ENCODE assay signal across 2 cellular contexts in genomic region chr1:10056599-10056987, GRCh38.
TF ChIP-seq lines count a peak whose summit lies in the region.

No MANE protein-coding gene starts in this region.

TF ChIP-seq in IMR-90, 13 proteins besides CTCF, POLR2A, EP300 and RAD21 (continued from another document):
- TF ChIP-seq, protein P1, sequence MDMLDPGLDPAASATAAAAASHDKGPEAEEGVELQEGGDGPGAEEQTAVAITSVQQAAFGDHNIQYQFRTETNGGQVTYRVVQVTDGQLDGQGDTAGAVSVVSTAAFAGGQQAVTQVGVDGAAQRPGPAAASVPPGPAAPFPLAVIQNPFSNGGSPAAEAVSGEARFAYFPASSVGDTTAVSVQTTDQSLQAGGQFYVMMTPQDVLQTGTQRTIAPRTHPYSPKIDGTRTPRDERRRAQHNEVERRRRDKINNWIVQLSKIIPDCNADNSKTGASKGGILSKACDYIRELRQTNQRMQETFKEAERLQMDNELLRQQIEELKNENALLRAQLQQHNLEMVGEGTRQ (IDR thresholded peaks at IDR 0.05; ENCODE audit: low read depth, low read length), result no peak
- TF ChIP-seq ELK1 (IDR thresholded peaks at IDR 0.05; ENCODE audit: borderline replicate concordance, low read depth, low read length), result no peak

TF ChIP-seq in SK-N-SH treated with all-trans-retinoic acid at 6 μM for 48 hours, 23 proteins besides CTCF, POLR2A, EP300 and RAD21 (continued from another document):
- TF ChIP-seq CSRNP3 (CRISPR knock-in tag; IDR thresholded peaks at IDR 0.05) (no peak), ZFP30 (CRISPR knock-in tag; IDR thresholded peaks at IDR 0.05) (no peak), ISL1 (CRISPR knock-in tag; IDR thresholded peaks at IDR 0.05) (no peak), RARB (CRISPR knock-in tag; IDR thresholded peaks at IDR 0.05) (no peak), SNAI2 (CRISPR knock-in tag; IDR thresholded peaks at IDR 0.05) (no peak), TOX (CRISPR knock-in tag; IDR thresholded peaks at IDR 0.05; ENCODE audit: borderline replicate concordance) (no peak), POU6F1 (CRISPR knock-in tag; IDR thresholded peaks at IDR 0.05; ENCODE audit: borderline replicate concordance, low read depth) (no peak), BACH2 (CRISPR knock-in tag; IDR thresholded peaks at IDR 0.05; ENCODE audit: borderline replicate concordance) (no peak), TSHZ2 (CRISPR knock-in tag; IDR thresholded peaks at IDR 0.05) (no peak), CSDC2 (CRISPR knock-in tag; IDR thresholded peaks at IDR 0.05) (no peak), ZNF70 (CRISPR knock-in tag; IDR thresholded peaks at IDR 0.05) (no peak)
- TF ChIP-seq, protein P2, sequence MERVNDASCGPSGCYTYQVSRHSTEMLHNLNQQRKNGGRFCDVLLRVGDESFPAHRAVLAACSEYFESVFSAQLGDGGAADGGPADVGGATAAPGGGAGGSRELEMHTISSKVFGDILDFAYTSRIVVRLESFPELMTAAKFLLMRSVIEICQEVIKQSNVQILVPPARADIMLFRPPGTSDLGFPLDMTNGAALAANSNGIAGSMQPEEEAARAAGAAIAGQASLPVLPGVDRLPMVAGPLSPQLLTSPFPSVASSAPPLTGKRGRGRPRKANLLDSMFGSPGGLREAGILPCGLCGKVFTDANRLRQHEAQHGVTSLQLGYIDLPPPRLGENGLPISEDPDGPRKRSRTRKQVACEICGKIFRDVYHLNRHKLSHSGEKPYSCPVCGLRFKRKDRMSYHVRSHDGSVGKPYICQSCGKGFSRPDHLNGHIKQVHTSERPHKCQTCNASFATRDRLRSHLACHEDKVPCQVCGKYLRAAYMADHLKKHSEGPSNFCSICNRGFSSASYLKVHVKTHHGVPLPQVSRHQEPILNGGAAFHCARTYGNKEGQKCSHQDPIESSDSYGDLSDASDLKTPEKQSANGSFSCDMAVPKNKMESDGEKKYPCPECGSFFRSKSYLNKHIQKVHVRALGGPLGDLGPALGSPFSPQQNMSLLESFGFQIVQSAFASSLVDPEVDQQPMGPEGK (CRISPR knock-in tag; IDR thresholded peaks at IDR 0.05; ENCODE audit: borderline replicate concordance), result no peak
- TF ChIP-seq, protein P3, sequence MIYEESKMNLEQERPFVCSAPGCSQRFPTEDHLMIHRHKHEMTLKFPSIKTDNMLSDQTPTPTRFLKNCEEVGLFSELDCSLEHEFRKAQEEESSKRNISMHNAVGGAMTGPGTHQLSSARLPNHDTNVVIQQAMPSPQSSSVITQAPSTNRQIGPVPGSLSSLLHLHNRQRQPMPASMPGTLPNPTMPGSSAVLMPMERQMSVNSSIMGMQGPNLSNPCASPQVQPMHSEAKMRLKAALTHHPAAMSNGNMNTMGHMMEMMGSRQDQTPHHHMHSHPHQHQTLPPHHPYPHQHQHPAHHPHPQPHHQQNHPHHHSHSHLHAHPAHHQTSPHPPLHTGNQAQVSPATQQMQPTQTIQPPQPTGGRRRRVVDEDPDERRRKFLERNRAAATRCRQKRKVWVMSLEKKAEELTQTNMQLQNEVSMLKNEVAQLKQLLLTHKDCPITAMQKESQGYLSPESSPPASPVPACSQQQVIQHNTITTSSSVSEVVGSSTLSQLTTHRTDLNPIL (CRISPR knock-in tag; IDR thresholded peaks at IDR 0.05; ENCODE audit: low read depth), result no peak
